In genomic region chrX:69357293-69357692, GRCh38 we compare ENCODE assay signal across 22 cellular contexts.
"Had no signal": no experiment of that assay in that cellular context is flagged by ENCODE, and none has a peak within 500 bp of the region (broad histone marks: within the 10 kb centered on the region; RNA-seq: fewer than 3 reads in every experiment).

No MANE protein-coding gene starts in this region.

- H3K9me3 ChIP-seq: adrenal gland, lower lobe of right lung, thoracic aorta, vagina had no signal

- DNase-seq: activated B cell treated with CpG ODN at 0.5 μM for 24 hours; activated CD4-positive, alpha-beta T cell treated with anti-CD3 and anti-CD28 coated beads for 36 hours; activated CD4-positive, alpha-beta T cell treated with anti-CD3 and anti-CD28 coated beads, Interleukin-2, amount 50 U/mL, for 4 hours; activated CD8-positive, alpha-beta memory T cell treated with anti-CD3 and anti-CD28 coated beads for 24 hours; activated CD8-positive, alpha-beta memory T cell treated with anti-CD3 and anti-CD28 coated beads, Interleukin-2, amount 50 U/mL, for 4 hours; activated T-cell treated with anti-CD3 and anti-CD28 coated beads, Interleukin-2, amount 50 U/mL, for 24 hours; adrenal gland; erythroblast; foreskin fibroblast; heart right ventricle; left colon; lower lobe of right lung; naive thymus-derived CD4-positive, alpha-beta T cell; retina; spleen; stimulated activated CD4-positive, alpha-beta T cell treated with anti-CD3 and anti-CD28 coated beads, Interleukin-4, amount 100 ng/mL, for 1 hour; stimulated activated naive CD4-positive, alpha-beta T cell; T1000 had no signal

- H3K27ac ChIP-seq: adrenal gland, heart right ventricle, lower lobe of right lung, spleen, thoracic aorta, vagina had no signal

- H3K4me1 ChIP-seq: adrenal gland, lower lobe of right lung, spleen, vagina had no signal

- ATAC-seq: activated CD4-positive, alpha-beta T cell treated with anti-CD3 and anti-CD28 coated beads for 36 hours; activated naive CD4-positive, alpha-beta T cell treated with anti-CD3 and anti-CD28 coated beads, Interleukin-2, amount 50 U/mL, for 72 hours; activated T-helper 17 cell treated with anti-CD3 and anti-CD28 coated beads, Interleukin-2, amount 50 U/mL, for 72 hours; left colon; lower lobe of right lung; naive thymus-derived CD4-positive, alpha-beta T cell had no signal

- H3K36me3 ChIP-seq: adrenal gland, heart right ventricle, lower lobe of right lung, spleen, thoracic aorta, vagina had no signal

- H3K27me3 ChIP-seq: adrenal gland, spleen, vagina had no signal

- H3K4me3 ChIP-seq: adrenal gland, heart right ventricle, lower lobe of right lung, spleen, thoracic aorta, vagina had no signal
